12 cellular contexts compared by ENCODE assay signal in genomic region chr4:87525636-87526035, GRCh38. TPM values are rescaled to one million over a fixed set of nuclear protein-coding genes. Genes with fewer than 3 reads are reported as not detected.
DNase-seq lines count a peak whose midpoint lies in the region; ATAC-seq lines count a peak whose summit lies in the region.
"Had no signal": no experiment of that assay in that cellular context is flagged by ENCODE, and none has a peak within 500 bp of the region (broad histone marks: within the 10 kb centered on the region; RNA-seq: fewer than 3 reads in every experiment).

No MANE protein-coding gene starts in this region.

- H3K27me3 ChIP-seq in ectodermal cell (ENCODE audit: control insufficient read depth, insufficient read depth, low read length, poor library complexity, severe bottlenecking) (peaks cover 21% of the 10 kb centered on the region), skeletal muscle tissue (ENCODE audit: control insufficient read depth in 3 of 3, insufficient read depth in 3 of 3, low read length in 3 of 3) (no peaks in the 10 kb centered on the region)

- H3K36me3 ChIP-seq in ectodermal cell (ENCODE audit: control insufficient read depth, insufficient read depth, low read length) (no peaks in the 10 kb centered on the region), skeletal muscle tissue (ENCODE audit: control insufficient read depth in 3 of 3, insufficient read depth in 3 of 3, low read length in 3 of 3) (no peaks in the 10 kb centered on the region)

- H3K9me3 ChIP-seq in ectodermal cell (ENCODE audit: control insufficient read depth, low read length), result no peaks in the 10 kb centered on the region
- H3K9me3 ChIP-seq in skeletal muscle tissue (ENCODE audit: control insufficient read depth in 3 of 3, low read length in 3 of 3), result no peaks in the 10 kb centered on the region

- no peak for ATAC-seq in GM18502 (IDR thresholded peaks at IDR 0.05; ENCODE audit: poor library complexity, unreplicated experiment)

- peak overlapping the region; percentile 28 to 52 (median 43) for H3K9ac ChIP-seq in skeletal muscle tissue (ENCODE audit: low read depth in 1 of 3, low read length in 3 of 3)

- no peak overlapping the region for H3K4me3 ChIP-seq in ectodermal cell (ENCODE audit: insufficient read depth, low read depth, low read length)
- H3K4me3 ChIP-seq in skeletal muscle tissue (ENCODE audit: low read length in 3 of 3), result peak overlapping the region; percentile 56 to 65 (median 63)

- H3K4me1 ChIP-seq in ectodermal cell (ENCODE audit: control insufficient read depth, insufficient read depth, low read length), result peaks cover 20% of the 10 kb centered on the region
- peaks cover 15 to 23% (median 17%) of the 10 kb centered on the region in 3 donors for H3K4me1 ChIP-seq in skeletal muscle tissue (ENCODE audit: control insufficient read depth in 3 of 3, insufficient read depth in 3 of 3, low read length in 3 of 3)

- H3K27ac ChIP-seq in ectodermal cell (ENCODE audit: insufficient read depth, low read depth, low read length, poor library complexity, severe bottlenecking) (peak overlapping the region; percentile 74), skeletal muscle tissue (ENCODE audit: low read depth, low read length) (peak overlapping the region; percentile 67)

- WGBS in ectodermal cell, 2 experiments, result 0 to 14% methylated on average over 1 of the region's 1 CpG

- DNase-seq in Kasumi-1 (lab: John Stamatoyannopoulos, UW), result peak; percentile 4 to 15
- peak; percentile 75 for DNase-seq in left kidney (ENCODE audit: low read depth, low spot score)
- DNase-seq in activated CD8-positive, alpha-beta memory T cell treated with anti-CD3 and anti-CD28 coated beads, Interleukin-2, amount 50 U/mL, for 48 hours, result no peak
- DNase-seq in activated CD4-positive, alpha-beta T cell treated with anti-CD3 and anti-CD28 coated beads, Interleukin-2, amount 50 U/mL, for 1 hour, result no peak
- no peak for DNase-seq in NCI-H69 (lab: John Stamatoyannopoulos, UW)
- DNase-seq: CD4-positive, CD25-positive, alpha-beta regulatory T cell; KG1; stimulated activated naive CD4-positive, alpha-beta T cell treated with Interleukin-2 at 50 U/mL for 16 hours had no signal

RNA-seq across cellular contexts. Expression of gene SPARCL1, which starts 3.5 kb away (rescaled TPM):
- 0.61 TPM for polyA plus RNA-seq in ectodermal cell (2013, experiment 1 of 4)
- polyA plus RNA-seq in ectodermal cell (2013, experiment 2 of 4), result 1.0 TPM
- polyA plus RNA-seq in ectodermal cell (2013, experiment 3 of 4), result 0.80 TPM
- 0.85 TPM for polyA plus RNA-seq in ectodermal cell (2013, experiment 4 of 4)
- 116 TPM for total RNA-seq in skeletal muscle tissue
- total RNA-seq: CD4-positive, CD25-positive, alpha-beta regulatory T cell; T-helper 1 cell treated with Interleukin-12 subunit alpha and Interleukin-12 subunit beta and Interleukin-4 antibody, amounts not matched to agents 30 ng/mL and 1 ng/mL, for 36 hours had no signal
- polyA plus RNA-seq: CD4-positive, CD25-positive, alpha-beta regulatory T cell had no signal

Comparison
In these comparisons a context has a peak if more than half of its experiments do, and no peak if none do; other contexts are left out.
1. DNase-seq: peak in Kasumi-1 (2 of 2) and left kidney (single experiment); none in activated CD8-positive, alpha-beta memory T cell treated with anti-CD3 and anti-CD28 coated beads, Interleukin-2, amount 50 U/mL, for 48 hours (single experiment), activated CD4-positive, alpha-beta T cell treated with anti-CD3 and anti-CD28 coated beads, Interleukin-2, amount 50 U/mL, for 1 hour (single experiment) and NCI-H69 (single experiment).